In genomic region chr6:1136415-1136774, GRCh38 we compare ENCODE assay signal across 1 cellular context.
TF ChIP-seq lines count a peak whose summit lies in the region.

No MANE protein-coding gene starts in this region.

TF ChIP-seq in GM23338, 12 proteins besides CTCF, POLR2A, EP300 and RAD21 (continued from another document):
- no peak for TF ChIP-seq ZNF462 (CRISPR knock-in tag; IDR thresholded peaks at IDR 0.05)
- TF ChIP-seq, protein P1, sequence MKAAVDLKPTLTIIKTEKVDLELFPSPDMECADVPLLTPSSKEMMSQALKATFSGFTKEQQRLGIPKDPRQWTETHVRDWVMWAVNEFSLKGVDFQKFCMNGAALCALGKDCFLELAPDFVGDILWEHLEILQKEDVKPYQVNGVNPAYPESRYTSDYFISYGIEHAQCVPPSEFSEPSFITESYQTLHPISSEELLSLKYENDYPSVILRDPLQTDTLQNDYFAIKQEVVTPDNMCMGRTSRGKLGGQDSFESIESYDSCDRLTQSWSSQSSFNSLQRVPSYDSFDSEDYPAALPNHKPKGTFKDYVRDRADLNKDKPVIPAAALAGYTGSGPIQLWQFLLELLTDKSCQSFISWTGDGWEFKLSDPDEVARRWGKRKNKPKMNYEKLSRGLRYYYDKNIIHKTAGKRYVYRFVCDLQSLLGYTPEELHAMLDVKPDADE (IDR thresholded peaks at IDR 0.05): no peak
- no peak for TF ChIP-seq CREB1 (CRISPR knock-in tag; IDR thresholded peaks at IDR 0.05; ENCODE audit: low read depth)
- TF ChIP-seq STAT1 (IDR thresholded peaks at IDR 0.05; ENCODE audit: unreplicated experiment): no peak
- no peak for TF ChIP-seq JUNB (IDR thresholded peaks at IDR 0.05; ENCODE audit: unreplicated experiment)
- TF ChIP-seq NANOG (IDR thresholded peaks at IDR 0.05; ENCODE audit: borderline replicate concordance): no peak
- TF ChIP-seq POLR2AphosphoS5 (IDR thresholded peaks at IDR 0.05; ENCODE audit: low read depth): no peak
- TF ChIP-seq ZNF331 (CRISPR knock-in tag; IDR thresholded peaks at IDR 0.05; ENCODE audit: low read depth): no peak
- TF ChIP-seq ZNF114 (CRISPR knock-in tag; IDR thresholded peaks at IDR 0.05): no peak
- TF ChIP-seq EZH2phosphoT487 (IDR thresholded peaks at IDR 0.05; ENCODE audit: unreplicated experiment): no peak
